ENCODE assay signal across 1 cellular context in genomic region chr22:44665115-44665514, GRCh38.
TF ChIP-seq lines count a peak whose summit lies in the region.

No MANE protein-coding gene starts in this region.

TF ChIP-seq in H1, 55 proteins besides CTCF, POLR2A, EP300 and RAD21:
- no peak for TF ChIP-seq MAX (IDR thresholded peaks at IDR 0.05)
- no peak for TF ChIP-seq JUN (IDR thresholded peaks at IDR 0.05; ENCODE audit: low read depth, low read length)
- TF ChIP-seq SRF (IDR thresholded peaks at IDR 0.05; ENCODE audit: low read depth, low read length), result no peak
- TF ChIP-seq JUND (IDR thresholded peaks at IDR 0.05; ENCODE audit: low read length), result no peak
- TF ChIP-seq CBX5 (IDR thresholded peaks at IDR 0.05; ENCODE audit: low read depth, low read length), result no peak
- no peak for TF ChIP-seq CTBP2 (IDR thresholded peaks at IDR 0.05; ENCODE audit: borderline replicate concordance, insufficient read depth, insufficient read length, low read length)
- TF ChIP-seq TEAD4 (IDR thresholded peaks at IDR 0.05; ENCODE audit: low read depth, low read length), result no peak
- TF ChIP-seq FOSL1 (IDR thresholded peaks at IDR 0.05; ENCODE audit: insufficient read depth, low read depth, low read length), result no peak
- no peak for TF ChIP-seq MAFK (IDR thresholded peaks at IDR 0.05; ENCODE audit: low read depth, low read length)
- TF ChIP-seq EZH2 (IDR thresholded peaks at IDR 0.05; ENCODE audit: low read depth, low read length, severe bottlenecking), result no peak
- no peak for TF ChIP-seq BCL11A (IDR thresholded peaks at IDR 0.05; ENCODE audit: low read depth in 2 of 2, low read length in 2 of 2)
- no peak for TF ChIP-seq SAP30 (IDR thresholded peaks at IDR 0.05; ENCODE audit: insufficient read depth, insufficient replicate concordance, low read length)
- no peak for TF ChIP-seq SIRT6 (IDR thresholded peaks at IDR 0.05; ENCODE audit: low read length)
